8 cellular contexts compared by ENCODE assay signal in the genomic region with DNA sequence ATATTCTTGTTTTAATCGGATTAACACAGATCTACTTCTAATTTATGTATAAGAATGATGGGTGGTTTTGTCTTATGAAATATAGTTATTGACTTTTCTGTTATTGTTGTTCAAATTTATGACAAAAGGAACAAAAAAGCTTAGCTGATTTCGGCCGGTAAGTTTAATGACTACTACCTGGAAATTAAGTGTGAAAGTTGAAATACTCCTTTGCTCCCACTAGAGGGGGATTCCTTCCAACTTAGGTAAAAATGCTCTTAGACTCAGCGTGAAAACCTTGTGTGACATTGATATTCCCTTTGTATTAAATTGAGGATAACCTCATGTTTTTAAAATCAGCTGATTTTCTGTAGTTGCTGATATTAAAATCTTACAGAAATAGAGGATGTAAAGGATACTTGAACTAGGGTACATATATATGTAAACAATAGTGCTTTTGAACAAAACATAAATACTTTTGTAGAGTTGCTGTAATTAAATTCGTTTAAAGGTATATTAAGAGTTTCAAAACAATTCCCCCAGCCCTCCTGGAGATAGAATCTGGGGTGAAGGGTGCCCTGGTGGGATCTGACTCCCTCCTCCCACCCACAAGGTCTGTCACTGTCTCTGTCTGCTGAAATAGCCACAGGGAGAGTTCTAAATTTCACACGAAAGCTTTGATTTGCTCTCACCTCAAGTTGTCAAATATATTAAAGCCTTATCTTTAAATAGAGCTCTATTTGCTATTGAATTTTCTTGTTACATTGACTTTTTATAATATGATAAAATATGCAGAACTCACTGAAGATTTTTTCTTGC.
A peak's percentile ranks its signal among the peaks of the same experiment; 100 is the strongest.
DNase-seq lines count a peak whose midpoint lies in the region; ATAC-seq and TF ChIP-seq lines count a peak whose summit lies in the region.

No MANE protein-coding gene starts in this region.

- peak; percentile 69 for TF ChIP-seq CTCF in Panc1 (IDR thresholded peaks at IDR 0.05)
- peak; percentile 89 for TF ChIP-seq CTCF in chondrocyte (IDR thresholded peaks at IDR 0.05)
- TF ChIP-seq CTCF in mucosa of descending colon (IDR thresholded peaks at IDR 0.05), result peak; percentile 14

- no peaks in the 10 kb centered on the region for H3K9me3 Mint-ChIP-seq in chondrocyte (ENCODE audit: low read depth)

- ATAC-seq in Panc1 (peak; percentile 75), mucosa of descending colon (peak; percentile 80), HG03196 (IDR thresholded peaks at IDR 0.05; ENCODE audit: unreplicated experiment) (no peak)

- peak overlapping the region; percentile 95; the same call in 1 of the 2 replicates for H3K27ac ChIP-seq in Panc1 (ENCODE audit: low read length)

- peaks cover 15% of the 10 kb centered on the region for H3K4me1 Mint-ChIP-seq in chondrocyte (ENCODE audit: low read depth)

- no peak overlapping the region for H3K4me3 Mint-ChIP-seq in chondrocyte (ENCODE audit: unreplicated experiment)

- intact Hi-C loops in Panc1 (cut with micrococcal nuclease; ENCODE audit: unreplicated experiment), result loop anchor here (5.0 kb wide), 1 partner anchor 148 kb away; no protein-coding TSS in a partner anchor
- intact Hi-C loops in mucosa of descending colon (cut with DNase I, micrococcal nuclease), result loop anchor here in 1 of 2 donors (10.0 kb wide), 1 partner anchor 150 kb away; no protein-coding TSS in a partner anchor

- H3K4me1 ChIP-seq in Panc1 (ENCODE audit: control insufficient read depth, insufficient read depth, low read length) (peaks cover 16% of the 10 kb centered on the region; the same call in 1 of the 2 replicates), mucosa of descending colon (ENCODE audit: low read depth) (peaks cover 17% of the 10 kb centered on the region)

- BruUV-seq in Panc1 (replicated peaks; lab: Mats Ljungman, UMichigan), result no TSS peak

- H3K27me3 ChIP-seq in Panc1 (ENCODE audit: control insufficient read depth, insufficient read depth, low read length), result no peaks in the 10 kb centered on the region

- POLR2A ChIA-PET in Panc1 (lab: Charles Lee), result no interaction called here

- no peaks in the 10 kb centered on the region for H3K27me3 Mint-ChIP-seq in chondrocyte (ENCODE audit: low read depth)

- DNase-seq in EH (ENCODE audit: low read depth), result peak; percentile 48
- peak; percentile 59 for DNase-seq in HT1080 (ENCODE audit: low read depth)
- no peak for DNase-seq in Panc1 (ENCODE audit: low read depth, low spot score)
- no peak for DNase-seq in chondrocyte (ENCODE audit: low spot score)
- no peak for DNase-seq in mucosa of descending colon
- DNase-seq in stimulated activated CD4-positive, alpha-beta T cell treated with anti-CD3 and anti-CD28 coated beads, Interleukin-1b, Interleukin-23, amount 100 ng/mL, for 48 hours, result no peak
- DNase-seq in DMS153 (lab: John Stamatoyannopoulos, UW), result no peak

- H3K36me3 ChIP-seq in Panc1 (ENCODE audit: control insufficient read depth, insufficient read depth, low read length) (peaks cover 2% of the 10 kb centered on the region), mucosa of descending colon (ENCODE audit: low read depth) (no peaks in the 10 kb centered on the region)

- no peak overlapping the region for H3K27ac Mint-ChIP-seq in chondrocyte (ENCODE audit: unreplicated experiment)

- in situ Hi-C loops in Panc1 (cut with HindIII; ENCODE audit: low pct_unique_long_range_greater_than_20kb, low sequenced_read_pairs), result no loop called here

- H3K36me3 Mint-ChIP-seq in chondrocyte (ENCODE audit: low read depth), result no peaks in the 10 kb centered on the region

- CTCF ChIA-PET in Panc1 (lab: Charles Lee), result interaction anchor here (2.7 kb wide), 1 partner anchor 11 kb away, joined by 9 read pairs; no protein-coding TSS in a partner anchor

- H3K4me3 ChIP-seq in Panc1 (ENCODE audit: low read depth in 2 of 2, low read length in 2 of 2) (no peak overlapping the region), mucosa of descending colon (no peak overlapping the region)

- no peaks in the 10 kb centered on the region for H3K9me3 ChIP-seq in Panc1 (ENCODE audit: control insufficient read depth, insufficient read depth, low read depth, low read length)
- no peaks in the 10 kb centered on the region for H3K9me3 ChIP-seq in mucosa of descending colon

Comparison
In these comparisons a context has a peak if more than half of its experiments do, and no peak if none do; other contexts are left out.
1. DNase-seq: peak in EH (single experiment) and HT1080 (single experiment); none in Panc1 (single experiment), chondrocyte (single experiment), mucosa of descending colon (0 of 3), stimulated activated CD4-positive, alpha-beta T cell treated with anti-CD3 and anti-CD28 coated beads, Interleukin-1b, Interleukin-23, amount 100 ng/mL, for 48 hours (single experiment) and DMS153 (single experiment).
2. CTCF ChIP-seq: peak in every context shown above with its lines; median percentile 89 in chondrocyte; 69 in Panc1; 14 in mucosa of descending colon.